9 cellular contexts compared by ENCODE assay signal in the genomic region with DNA sequence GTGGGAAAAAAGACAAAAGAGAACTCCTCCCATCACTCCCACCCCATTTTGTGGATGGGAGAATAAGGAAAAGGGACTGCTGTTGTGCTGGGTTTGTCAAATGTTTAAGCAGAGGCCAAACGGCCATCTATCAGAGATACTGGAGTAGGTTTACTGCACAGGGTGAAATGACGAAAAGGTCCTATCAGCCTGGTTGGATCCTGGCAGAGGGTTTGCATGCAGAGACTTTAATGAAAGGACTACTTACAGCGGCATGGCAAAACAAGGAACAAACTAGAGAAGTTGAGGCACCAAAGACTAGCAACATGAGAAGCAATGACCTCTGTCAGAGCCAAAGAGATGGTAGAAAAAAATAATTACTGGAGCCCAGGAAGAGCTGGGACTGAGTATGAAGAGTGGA. TPM values are rescaled to one million over a fixed set of nuclear protein-coding genes. Genes with fewer than 3 reads are reported as not detected.
"Had no signal": no experiment of that assay in that cellular context is flagged by ENCODE, and none has a peak within 500 bp of the region (broad histone marks: within the 10 kb centered on the region; RNA-seq: fewer than 3 reads in every experiment).

No MANE protein-coding gene starts in this region.

- H3K9ac ChIP-seq: GM23248 had no signal

- DNase-seq: GM23248, GOT3, H9, HCEC 1CT, IMR-90, KBM-7 had no signal

- H2AFZ ChIP-seq: GM23248 had no signal

- FAIRE-seq: H54, HTR-8/SVneo had no signal

- H3K4me3 ChIP-seq: GM23248 had no signal

- H3K27ac ChIP-seq: GM23248 had no signal

RNA-seq across cellular contexts. Expression of gene HEPHL1, which starts 32.2 kb away (rescaled TPM):
- total RNA-seq: GM23248, H9, HT-29 had no signal
- polyA plus RNA-seq: GM23248 had no signal
